In the genomic region with DNA sequence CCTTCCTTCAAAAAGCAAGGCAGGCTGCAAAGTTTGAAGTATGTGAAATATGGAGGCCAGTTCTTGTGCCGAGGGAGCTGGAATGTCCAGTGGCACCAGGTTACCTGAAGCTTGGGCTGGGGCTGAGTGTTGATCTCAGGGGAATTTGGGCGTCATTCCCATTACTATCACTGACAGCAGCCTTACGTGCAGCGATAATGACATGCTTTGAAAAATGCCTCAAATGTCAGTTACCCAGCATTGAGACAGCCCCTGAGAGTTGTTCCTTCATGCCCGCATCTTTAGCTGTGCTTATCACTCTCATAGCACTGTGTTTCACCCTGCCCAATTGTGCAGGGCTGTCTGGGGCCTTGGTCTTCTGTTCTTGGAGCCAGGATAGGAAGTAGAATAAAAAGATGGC, we compare ENCODE assay signal across 8 cellular contexts. TPM values are rescaled to one million over a fixed set of nuclear protein-coding genes. Genes with fewer than 3 reads are reported as not detected.
"Had no signal": no experiment of that assay in that cellular context is flagged by ENCODE, and none has a peak within 500 bp of the region (broad histone marks: within the 10 kb centered on the region; RNA-seq: fewer than 3 reads in every experiment).

No MANE protein-coding gene starts in this region.

- DNase-seq: GM23248, GOT3, H7, HFFc6 had no signal

- ATAC-seq: HepG2 had no signal

- H3K9me3 ChIP-seq: HAP-1 had no signal

- H3K27ac ChIP-seq: HL-60 had no signal

- H3K4me3 Mint-ChIP-seq: HFFc6, IgD-negative memory B cell had no signal

- H3K36me3 Mint-ChIP-seq: IgD-negative memory B cell had no signal

- H2AFZ ChIP-seq: GM23248 had no signal

- H3K27ac Mint-ChIP-seq: IgD-negative memory B cell had no signal

- FAIRE-seq: HepG2 had no signal

- H3K4me3 ChIP-seq: GM23248, HAP-1 had no signal

- H3K36me3 ChIP-seq: HAP-1 had no signal

- H3K4me1 ChIP-seq: HAP-1 had no signal

- H3K9ac ChIP-seq: GM23248 had no signal

- H3K9me3 Mint-ChIP-seq: HFFc6, IgD-negative memory B cell had no signal

RNA-seq across cellular contexts. Expression of gene SLC16A2, which starts 27.4 kb away (rescaled TPM):
- polyA plus RNA-seq: IgD-negative memory B cell had no signal
